ENCODE assay signal across 25 cellular contexts in genomic region chr14:103013028-103013427, GRCh38.
"Had no signal": no experiment of that assay in that cellular context is flagged by ENCODE, and none has a peak within 500 bp of the region (broad histone marks: within the 10 kb centered on the region; RNA-seq: fewer than 3 reads in every experiment).

No MANE protein-coding gene starts in this region.

- H3K4me3 ChIP-seq: dorsolateral prefrontal cortex, esophagus muscularis mucosa, gastroesophageal sphincter, heart left ventricle, hepatocyte, left lung, pancreas, right lobe of liver, suprapubic skin, transverse colon had no signal

- H3K27me3 Mint-ChIP-seq: progenitor cell of endocrine pancreas; stimulated activated naive CD8-positive, alpha-beta T cell treated with anti-CD3 and anti-CD28 coated beads, Interleukin-15, amount 100 ng/mL, for 72 hours had no signal

- H3K9me3 ChIP-seq: esophagus muscularis mucosa, gastroesophageal sphincter, heart left ventricle, left lung, neutrophil, pancreas, right lobe of liver, suprapubic skin, transverse colon had no signal

- H3K4me3 Mint-ChIP-seq: naive thymus-derived CD4-positive, alpha-beta T cell; stimulated activated naive CD8-positive, alpha-beta T cell treated with anti-CD3 and anti-CD28 coated beads, Interleukin-15, amount 100 ng/mL, for 72 hours had no signal

- DNase-seq: effector CD4-positive, alpha-beta T cell; foreskin keratinocyte; left cardiac atrium; mesendoderm; midbrain; naive thymus-derived CD4-positive, alpha-beta T cell; right lobe of liver; small intestine; stimulated activated CD4-positive, alpha-beta T cell treated with anti-CD3 and anti-CD28 coated beads, Interleukin-12 subunit alpha, Interleukin-12 subunit beta, amount 100 ng/mL, for 4 hours; stimulated activated CD4-positive, alpha-beta T cell treated with anti-CD3 and anti-CD28 coated beads, Interleukin-1b, Interleukin-23, amount 100 ng/mL, for 48 hours; stimulated activated CD4-positive, alpha-beta T cell treated with anti-CD3 and anti-CD28 coated beads, Interleukin-4, amount 100 ng/mL, for 1 hour; stimulated activated CD8-positive, alpha-beta memory T cell treated with anti-CD3 and anti-CD28 coated beads, Interleukin-4, amount 100 ng/mL, for 48 hours; stimulated activated naive CD4-positive, alpha-beta T cell; stimulated activated naive CD8-positive, alpha-beta T cell treated with anti-CD3 and anti-CD28 coated beads, Interleukin-15, amount 100 ng/mL, for 72 hours; transverse colon had no signal

- H3K27ac ChIP-seq: esophagus muscularis mucosa, foreskin keratinocyte, gastroesophageal sphincter, heart left ventricle, hepatocyte, left lung, neutrophil, pancreas, right lobe of liver, suprapubic skin, transverse colon had no signal

- H2AFZ ChIP-seq: hepatocyte had no signal

- H3K27me3 ChIP-seq: dorsolateral prefrontal cortex, esophagus muscularis mucosa, foreskin keratinocyte, gastroesophageal sphincter, heart left ventricle, hepatocyte, left lung, pancreas, right lobe of liver, suprapubic skin, transverse colon had no signal

- H3K4me2 ChIP-seq: hepatocyte had no signal

- H3K9me3 Mint-ChIP-seq: naive thymus-derived CD4-positive, alpha-beta T cell; stimulated activated naive CD8-positive, alpha-beta T cell treated with anti-CD3 and anti-CD28 coated beads, Interleukin-15, amount 100 ng/mL, for 72 hours had no signal

- H3K36me3 ChIP-seq: neutrophil, pancreas, transverse colon had no signal

- ATAC-seq: foreskin keratinocyte; gastroesophageal sphincter; heart left ventricle; left cardiac atrium; left lung; naive thymus-derived CD4-positive, alpha-beta T cell; pancreas; right lobe of liver; stimulated activated naive CD8-positive, alpha-beta T cell treated with anti-CD3 and anti-CD28 coated beads, Interleukin-15, amount 100 ng/mL, for 72 hours had no signal

- H3K27ac Mint-ChIP-seq: naive thymus-derived CD4-positive, alpha-beta T cell; stimulated activated naive CD8-positive, alpha-beta T cell treated with anti-CD3 and anti-CD28 coated beads, Interleukin-15, amount 100 ng/mL, for 72 hours had no signal
